16 cellular contexts compared by ENCODE assay signal in genomic region chr7:14892961-14893360, GRCh38. TPM values are rescaled to one million over a fixed set of nuclear protein-coding genes. Genes with fewer than 3 reads are reported as not detected.
A peak's percentile ranks its signal among the peaks of the same experiment; 100 is the strongest.
DNase-seq lines count a peak whose midpoint lies in the region; ATAC-seq, FAIRE-seq and TF ChIP-seq lines count a peak whose summit lies in the region.
"Had no signal": no experiment of that assay in that cellular context is flagged by ENCODE, and none has a peak within 500 bp of the region (broad histone marks: within the 10 kb centered on the region; RNA-seq: fewer than 3 reads in every experiment).

No MANE protein-coding gene starts in this region.

- no peak overlapping the region for H3K27ac ChIP-seq in astrocyte (ENCODE audit: low read depth, low read length)
- H3K27ac ChIP-seq in substantia nigra (ENCODE audit: low read depth, low read length, poor library complexity, severe bottlenecking) = no peak overlapping the region
- H3K27ac ChIP-seq: KMS-11 had no signal

- no peaks in the 10 kb centered on the region for H3K4me1 Mint-ChIP-seq in stimulated activated naive CD8-positive, alpha-beta T cell treated with anti-CD3 and anti-CD28 coated beads, Interleukin-15, Interleukin-2, amounts not matched to agents 100 ng/mL and 50 ng/mL, for 24 hours (ENCODE audit: low read depth)
- no peaks in the 10 kb centered on the region for H3K4me1 Mint-ChIP-seq in stimulated activated naive CD8-positive, alpha-beta T cell treated with anti-CD3 and anti-CD28 coated beads, Interleukin-15, amount 100 ng/mL, for 72 hours
- peaks cover 9% of the 10 kb centered on the region for H3K4me1 Mint-ChIP-seq in astrocyte (ENCODE audit: low read depth, unreplicated experiment)

- H3K9ac ChIP-seq in astrocyte (ENCODE audit: low read length) = no peak overlapping the region
- H3K9ac ChIP-seq: KMS-11 had no signal

- peak overlapping the region; percentile 46 for H3K27ac Mint-ChIP-seq in stimulated activated naive CD8-positive, alpha-beta T cell treated with anti-CD3 and anti-CD28 coated beads, Interleukin-15, Interleukin-2, amounts not matched to agents 100 ng/mL and 50 ng/mL, for 24 hours
- H3K27ac Mint-ChIP-seq in stimulated activated naive CD8-positive, alpha-beta T cell treated with anti-CD3 and anti-CD28 coated beads, Interleukin-15, amount 100 ng/mL, for 72 hours = no peak overlapping the region
- no peak overlapping the region for H3K27ac Mint-ChIP-seq in astrocyte (ENCODE audit: unreplicated experiment)
- H3K27ac Mint-ChIP-seq: CD4-positive, alpha-beta T cell had no signal

- H3K27me3 ChIP-seq in astrocyte (ENCODE audit: insufficient read depth, low read length) = no peaks in the 10 kb centered on the region

- DNase-seq in stimulated activated naive CD8-positive, alpha-beta T cell treated with anti-CD3 and anti-CD28 coated beads, Interleukin-15, amount 100 ng/mL, for 72 hours = no peak
- peak; percentile 9 for DNase-seq in M059J (ENCODE audit: low read depth)
- DNase-seq in astrocyte (ENCODE audit: low read depth) = peak; percentile 8
- DNase-seq in kidney tubule cell (ENCODE audit: low spot score) = peak; percentile 41
- DNase-seq in substantia nigra (lab: John Stamatoyannopoulos, UW) = no peak
- no peak for DNase-seq in GOT3 (lab: John Stamatoyannopoulos, UW)
- DNase-seq: CD4-positive, alpha-beta T cell; DMS79; NCI-H1417 treated with DMSO at 0.1 percent for 48 hours; NCI-H187 treated with DMSO at 0.1 percent for 48 hours; NCI-H345; NCI-H524 treated with DMSO at 0.1 percent for 48 hours had no signal

- no peak for FAIRE-seq in astrocyte (lab: Jason Lieb, UNC)

- H3K36me3 ChIP-seq in astrocyte (ENCODE audit: insufficient read depth, low read length) = no peaks in the 10 kb centered on the region

- no peaks in the 10 kb centered on the region for H3K36me3 Mint-ChIP-seq in stimulated activated naive CD8-positive, alpha-beta T cell treated with anti-CD3 and anti-CD28 coated beads, Interleukin-15, Interleukin-2, amounts not matched to agents 100 ng/mL and 50 ng/mL, for 24 hours (ENCODE audit: low read depth)
- H3K36me3 Mint-ChIP-seq in astrocyte (ENCODE audit: low read depth, unreplicated experiment) = no peaks in the 10 kb centered on the region

- no peaks in the 10 kb centered on the region for H3K4me1 ChIP-seq in astrocyte (ENCODE audit: insufficient read depth, low read length)

- H3K4me2 ChIP-seq in astrocyte (ENCODE audit: low read length) = no peak overlapping the region
- H3K4me2 ChIP-seq: KMS-11 had no signal

- no peak overlapping the region for H3K4me3 Mint-ChIP-seq in stimulated activated naive CD8-positive, alpha-beta T cell treated with anti-CD3 and anti-CD28 coated beads, Interleukin-15, Interleukin-2, amounts not matched to agents 100 ng/mL and 50 ng/mL, for 24 hours
- no peak overlapping the region for H3K4me3 Mint-ChIP-seq in stimulated activated naive CD8-positive, alpha-beta T cell treated with anti-CD3 and anti-CD28 coated beads, Interleukin-15, amount 100 ng/mL, for 72 hours
- H3K4me3 Mint-ChIP-seq in astrocyte (ENCODE audit: unreplicated experiment) = no peak overlapping the region
- H3K4me3 Mint-ChIP-seq: CD4-positive, alpha-beta T cell had no signal

- H3K9me3 Mint-ChIP-seq in stimulated activated naive CD8-positive, alpha-beta T cell treated with anti-CD3 and anti-CD28 coated beads, Interleukin-15, Interleukin-2, amounts not matched to agents 100 ng/mL and 50 ng/mL, for 24 hours = peaks cover 4% of the 10 kb centered on the region
- H3K9me3 Mint-ChIP-seq in stimulated activated naive CD8-positive, alpha-beta T cell treated with anti-CD3 and anti-CD28 coated beads, Interleukin-15, amount 100 ng/mL, for 72 hours = no peaks in the 10 kb centered on the region
- no peaks in the 10 kb centered on the region for H3K9me3 Mint-ChIP-seq in astrocyte (ENCODE audit: unreplicated experiment)

- H3K4me3 ChIP-seq in astrocyte (ENCODE audit: insufficient read depth, low read depth, low read length) = no peak overlapping the region

- H3K79me2 ChIP-seq in astrocyte (ENCODE audit: insufficient read depth, low read length) = no peaks in the 10 kb centered on the region

- H4K20me1 ChIP-seq in astrocyte (ENCODE audit: insufficient read depth, low read length) = no peaks in the 10 kb centered on the region

- no peak for ATAC-seq in stimulated activated naive CD8-positive, alpha-beta T cell treated with anti-CD3 and anti-CD28 coated beads, Interleukin-15, amount 100 ng/mL, for 72 hours
- no peak for ATAC-seq in GM18511 (IDR thresholded peaks at IDR 0.05; ENCODE audit: unreplicated experiment)
- ATAC-seq: HCT116 had no signal

- H3K27me3 Mint-ChIP-seq in stimulated activated naive CD8-positive, alpha-beta T cell treated with anti-CD3 and anti-CD28 coated beads, Interleukin-15, Interleukin-2, amounts not matched to agents 100 ng/mL and 50 ng/mL, for 24 hours = no peaks in the 10 kb centered on the region
- H3K27me3 Mint-ChIP-seq in stimulated activated naive CD8-positive, alpha-beta T cell treated with anti-CD3 and anti-CD28 coated beads, Interleukin-15, amount 100 ng/mL, for 72 hours = no peaks in the 10 kb centered on the region
- no peaks in the 10 kb centered on the region for H3K27me3 Mint-ChIP-seq in astrocyte (ENCODE audit: low read depth, unreplicated experiment)
- H3K27me3 Mint-ChIP-seq: CD4-positive, alpha-beta T cell had no signal

- H2AFZ ChIP-seq in astrocyte (ENCODE audit: low read depth, low read length) = no peak overlapping the region

- TF ChIP-seq CTCF in astrocyte (IDR thresholded peaks at IDR 0.05; ENCODE audit: insufficient read depth, low read depth, low read length) = no peak

- no peaks in the 10 kb centered on the region for H3K9me3 ChIP-seq in astrocyte (ENCODE audit: insufficient read depth, low read depth, low read length)

RNA-seq across cellular contexts. Expression of gene DGKB, which starts 9.6 kb away (rescaled TPM):
- 0.05 TPM in 1 of 2 replicates, not detected in the other for total RNA-seq in M059J (2014; rRNA removed; shearing (Covaris generic))
- 0.24 and 0.39 TPM in 2 replicates for total RNA-seq in astrocyte
- total RNA-seq: CD4-positive, alpha-beta T cell had no signal

Comparison
In these comparisons a context has a peak if more than half of its experiments do, and no peak if none do; other contexts are left out.
1. DNase-seq: peak in M059J (single experiment), astrocyte (single experiment) and kidney tubule cell (single experiment); none in stimulated activated naive CD8-positive, alpha-beta T cell treated with anti-CD3 and anti-CD28 coated beads, Interleukin-15, amount 100 ng/mL, for 72 hours (0 of 2), substantia nigra (0 of 49) and GOT3 (single experiment).